In genomic region chr5:82142928-82143577, GRCh38 we compare ENCODE assay signal across 24 cellular contexts.
"Had no signal": no experiment of that assay in that cellular context is flagged by ENCODE, and none has a peak within 500 bp of the region (broad histone marks: within the 10 kb centered on the region; RNA-seq: fewer than 3 reads in every experiment).

No MANE protein-coding gene starts in this region.

- H3K27me3 ChIP-seq: ascending aorta, body of pancreas, cardiac muscle cell had no signal

- H3K4me3 ChIP-seq: ascending aorta, body of pancreas, cardiac muscle cell had no signal

- H3K36me3 Mint-ChIP-seq: activated CD4-positive, alpha-beta memory T cell treated with anti-CD3 and anti-CD28 coated beads for 36 hours; activated naive CD4-positive, alpha-beta T cell treated with anti-CD3 and anti-CD28 coated beads, Interleukin-2, amount 50 U/mL, for 72 hours had no signal

- FAIRE-seq: TTC549 had no signal

- H3K4me1 ChIP-seq: ascending aorta, body of pancreas had no signal

- H3K9me3 Mint-ChIP-seq: activated CD4-positive, alpha-beta memory T cell treated with anti-CD3 and anti-CD28 coated beads for 36 hours; activated CD4-positive, alpha-beta T cell treated with anti-CD3 and anti-CD28 coated beads, Interleukin-2, amount 10 ng/mL, durations not matched to agents 7 days and 5 days; activated naive CD8-positive, alpha-beta T cell treated with anti-CD3 and anti-CD28 coated beads, Interleukin-2, amount 50 U/mL, for 24 hours had no signal

- H3K4me1 Mint-ChIP-seq: activated CD4-positive, alpha-beta T cell treated with anti-CD3 and anti-CD28 coated beads, Interleukin-2, amount 10 ng/mL, durations not matched to agents 7 days and 5 days; activated naive CD8-positive, alpha-beta T cell treated with anti-CD3 and anti-CD28 coated beads, Interleukin-2, amount 50 U/mL, for 24 hours; T-helper 17 cell had no signal

- H3K27ac ChIP-seq: ascending aorta, body of pancreas, cardiac muscle cell had no signal

- DNase-seq: activated CD4-positive, alpha-beta memory T cell treated with anti-CD3 and anti-CD28 coated beads for 36 hours; activated CD4-positive, alpha-beta T cell treated with anti-CD3 and anti-CD28 coated beads, Interleukin-2, amount 10 ng/mL, durations not matched to agents 7 days and 5 days; activated CD4-positive, CD25-positive, alpha-beta regulatory T cell; activated CD8-positive, alpha-beta memory T cell treated with anti-CD3 and anti-CD28 coated beads for 24 hours; activated effector memory CD4-positive, alpha-beta T cell treated with anti-CD3 and anti-CD28 coated beads, Interleukin-2, amount 50 U/mL, for 16 hours; activated naive CD4-positive, alpha-beta T cell treated with Interleukin-2 at 50 U/mL for 16 hours; activated naive CD8-positive, alpha-beta T cell treated with anti-CD3 and anti-CD28 coated beads, Interleukin-2, amount 50 U/mL, for 24 hours; activated T-cell treated with anti-CD3 and anti-CD28 coated beads, Interleukin-2, amount 50 U/mL, for 4 hours; amniotic stem cell; body of pancreas; NCI-H1048; NCI-H1930; NCI-H2107; NCI-H345; NCI-H510A treated with DMSO at 0.1 percent for 48 hours; NCI-H69; PC-3; SHP77 treated with DMSO at 0.1 percent for 48 hours; T-helper 17 cell; T-helper 9 cell had no signal

- H3K9me3 ChIP-seq: ascending aorta, body of pancreas had no signal

- ATAC-seq: activated naive CD4-positive, alpha-beta T cell treated with anti-CD3 and anti-CD28 coated beads, Interleukin-2, amount 50 U/mL, for 72 hours; activated naive CD8-positive, alpha-beta T cell treated with anti-CD3 and anti-CD28 coated beads, Interleukin-2, amount 50 U/mL, for 24 hours; activated T-cell treated with anti-CD3 and anti-CD28 coated beads, Interleukin-2, amount 50 U/mL, for 4 hours; body of pancreas; PC-3; T-helper 17 cell had no signal

- H3K27ac Mint-ChIP-seq: activated CD4-positive, alpha-beta memory T cell treated with anti-CD3 and anti-CD28 coated beads for 36 hours; activated CD4-positive, alpha-beta T cell treated with anti-CD3 and anti-CD28 coated beads, Interleukin-2, amount 10 ng/mL, durations not matched to agents 7 days and 5 days; activated naive CD4-positive, alpha-beta T cell treated with anti-CD3 and anti-CD28 coated beads, Interleukin-2, amount 50 U/mL, for 72 hours; activated naive CD8-positive, alpha-beta T cell treated with anti-CD3 and anti-CD28 coated beads, Interleukin-2, amount 50 U/mL, for 24 hours; T-helper 17 cell had no signal

- H3K27me3 Mint-ChIP-seq: activated CD4-positive, alpha-beta memory T cell treated with anti-CD3 and anti-CD28 coated beads for 36 hours; activated CD4-positive, alpha-beta T cell treated with anti-CD3 and anti-CD28 coated beads, Interleukin-2, amount 10 ng/mL, durations not matched to agents 7 days and 5 days; activated naive CD8-positive, alpha-beta T cell treated with anti-CD3 and anti-CD28 coated beads, Interleukin-2, amount 50 U/mL, for 24 hours; T-helper 17 cell had no signal

- H3K36me3 ChIP-seq: ascending aorta, cardiac muscle cell had no signal

- H3K4me3 Mint-ChIP-seq: activated CD4-positive, alpha-beta memory T cell treated with anti-CD3 and anti-CD28 coated beads for 36 hours; activated CD4-positive, alpha-beta T cell treated with anti-CD3 and anti-CD28 coated beads, Interleukin-2, amount 10 ng/mL, durations not matched to agents 7 days and 5 days; activated naive CD8-positive, alpha-beta T cell treated with anti-CD3 and anti-CD28 coated beads, Interleukin-2, amount 50 U/mL, for 24 hours; activated T-cell treated with anti-CD3 and anti-CD28 coated beads, Interleukin-2, amount 50 U/mL, for 4 hours; T-helper 17 cell had no signal
